In genomic region chr2:69559696-69560482, GRCh38 we compare ENCODE assay signal across 8 cellular contexts.
A peak's percentile ranks its signal among the peaks of the same experiment; 100 is the strongest.
DNase-seq lines count a peak whose midpoint lies in the region; ATAC-seq and TF ChIP-seq lines count a peak whose summit lies in the region.

No MANE protein-coding gene starts in this region.

- no peak overlapping the region for H3K4me3 Mint-ChIP-seq in central memory CD8-positive, alpha-beta T cell

- H3K36me3 Mint-ChIP-seq in central memory CD8-positive, alpha-beta T cell (ENCODE audit: insufficient read depth) = peaks cover 4% of the 10 kb centered on the region

- H3K4me2 ChIP-seq in OCI-LY3 (ENCODE audit: low read length) = no peak overlapping the region

- DNase-seq in Right ventricle myocardium inferior (ENCODE audit: missing footprints) = no peak
- DNase-seq in cardiac septum (ENCODE audit: low spot score) = no peak
- DNase-seq in central memory CD8-positive, alpha-beta T cell (ENCODE audit: low spot score in 2 of 2) = no peak
- DNase-seq in cerebellar nuclear complex (lab: John Stamatoyannopoulos, UW) = no peak

- H3K4me3 ChIP-seq in OCI-LY3 (ENCODE audit: low read length) (no peak overlapping the region), liver (ENCODE audit: low read depth in 1 of 3, low read length in 3 of 3) (no peak overlapping the region)

- no peaks in the 10 kb centered on the region for H3K9me3 ChIP-seq in OCI-LY3 (ENCODE audit: insufficient read depth, low read length)
- no peaks in the 10 kb centered on the region for H3K9me3 ChIP-seq in liver (ENCODE audit: control insufficient read depth in 4 of 4, low read length in 3 of 4)

- H3K27ac ChIP-seq in OCI-LY3 (ENCODE audit: low read length) = no peak overlapping the region
- no peak overlapping the region for H3K27ac ChIP-seq in liver (ENCODE audit: low read depth in 1 of 2, low read length in 2 of 2)

- TF ChIP-seq RAD21 in liver (IDR thresholded peaks at IDR 0.05) = peak; percentile 97 to 99

- peak overlapping the region; percentile 36 for H3K27ac Mint-ChIP-seq in central memory CD8-positive, alpha-beta T cell (ENCODE audit: low read depth)

- no peaks in the 10 kb centered on the region for H3K9me3 Mint-ChIP-seq in central memory CD8-positive, alpha-beta T cell

- intact Hi-C loops in Right ventricle myocardium inferior (cut with DNase I) (loop anchor here (1.0 to 10.0 kb wide), 3 partner anchors 83 to 255 kb away; partner anchors contain the start of gene AAK1), cardiac septum (cut with DNase I) (loop anchor here (2.0 kb wide), 2 partner anchors 83 to 155 kb away; partner anchors contain the start of gene AAK1)

- no peak overlapping the region for H2AFZ ChIP-seq in OCI-LY3 (ENCODE audit: low read depth, low read length)

- H3K36me3 ChIP-seq in OCI-LY3 (replicated peaks; ENCODE audit: low read depth, low read length) (no peaks in the 10 kb centered on the region), liver (ENCODE audit: control insufficient read depth in 4 of 4, insufficient read depth in 3 of 4, low read depth in 1 of 4, low read length in 3 of 4) (no peaks in the 10 kb centered on the region)

- peak; percentile 78 for TF ChIP-seq CTCF in OCI-LY3 (IDR thresholded peaks at IDR 0.05; ENCODE audit: low read depth, low read length)
- peak; percentile 80 for TF ChIP-seq CTCF in liver (IDR thresholded peaks at IDR 0.05; ENCODE audit: low read depth, low read length, missing input control)

- H3K4me1 Mint-ChIP-seq in central memory CD8-positive, alpha-beta T cell = peaks cover 77% of the 10 kb centered on the region

- peak; percentile 79 for ATAC-seq in Right ventricle myocardium inferior
- peak; percentile 62 for ATAC-seq in HG03196 (IDR thresholded peaks at IDR 0.05; ENCODE audit: unreplicated experiment)
- ATAC-seq in central memory CD8-positive, alpha-beta T cell (replicated peaks; ENCODE audit: extremely low read depth, poor library complexity, severe bottlenecking) = no peak
- no peak for ATAC-seq in GM21717 (IDR thresholded peaks at IDR 0.05; ENCODE audit: unreplicated experiment)

- no peaks in the 10 kb centered on the region for H4K20me1 ChIP-seq in OCI-LY3 (ENCODE audit: insufficient read depth, low read length)

- 76% methylated on average over 6 of the region's 6 CpGs for WGBS in liver

- H3K9ac ChIP-seq in OCI-LY3 (ENCODE audit: low read length) (no peak overlapping the region), liver (ENCODE audit: low read depth in 1 of 2, low read length in 2 of 2) (no peak overlapping the region)

- peaks cover 23% of the 10 kb centered on the region for H3K27me3 ChIP-seq in OCI-LY3 (ENCODE audit: low read depth, low read length)
- H3K27me3 ChIP-seq in liver (ENCODE audit: control insufficient read depth in 4 of 4, insufficient read depth in 4 of 4, low read length in 3 of 4) = no peaks in the 10 kb centered on the region

- no peaks in the 10 kb centered on the region for H3K79me2 ChIP-seq in OCI-LY3 (ENCODE audit: low read length)

- H3K4me1 ChIP-seq in OCI-LY3 (ENCODE audit: low read length) (0 out of 2 replicates have a peak, but pooled peaks cover 4% of the 10 kb centered on the region), liver (ENCODE audit: control insufficient read depth in 4 of 4, insufficient read depth in 4 of 4, low read length in 3 of 4) (peaks cover under 1 to 9% (median 7%) of the 10 kb centered on the region in 4 donors)

- no peaks in the 10 kb centered on the region for H3K27me3 Mint-ChIP-seq in central memory CD8-positive, alpha-beta T cell

TF ChIP-seq in liver, 16 proteins besides CTCF, POLR2A, EP300 and RAD21:
- TF ChIP-seq RXRA (IDR thresholded peaks at IDR 0.05) (peak; percentile 54 to 75), FOXA2 (IDR thresholded peaks at IDR 0.05) (no peak), HNF4G (IDR thresholded peaks at IDR 0.05) (no peak), TAF1 (conservative IDR thresholded peaks at IDR 0.05) (no peak), GABPA (IDR thresholded peaks at IDR 0.05 in 1 of 2, conservative IDR thresholded peaks at IDR 0.05 in 1 of 2) (no peak), REST (IDR thresholded peaks at IDR 0.05) (no peak), YY1 (IDR thresholded peaks at IDR 0.05) (peak; percentile 86), ATF3 (IDR thresholded peaks at IDR 0.05) (peak; percentile 34), MAX (IDR thresholded peaks at IDR 0.05) (no peak), ZBTB33 (IDR thresholded peaks at IDR 0.05) (no peak), JUND (IDR thresholded peaks at IDR 0.05) (peak in 1 of 2 donors; percentile 32), NR2F2 (IDR thresholded peaks at IDR 0.05) (peak; percentile 71), HNF4A (conservative IDR thresholded peaks at IDR 0.05) (peak; percentile 45 to 65)

Comparison
In these comparisons a context has a peak if more than half of its experiments do, and no peak if none do; other contexts are left out.
1. ATAC-seq: peak in Right ventricle myocardium inferior (single experiment) and HG03196 (single experiment); none in central memory CD8-positive, alpha-beta T cell (single experiment) and GM21717 (single experiment).